ENCODE assay signal across 8 cellular contexts in the genomic region with DNA sequence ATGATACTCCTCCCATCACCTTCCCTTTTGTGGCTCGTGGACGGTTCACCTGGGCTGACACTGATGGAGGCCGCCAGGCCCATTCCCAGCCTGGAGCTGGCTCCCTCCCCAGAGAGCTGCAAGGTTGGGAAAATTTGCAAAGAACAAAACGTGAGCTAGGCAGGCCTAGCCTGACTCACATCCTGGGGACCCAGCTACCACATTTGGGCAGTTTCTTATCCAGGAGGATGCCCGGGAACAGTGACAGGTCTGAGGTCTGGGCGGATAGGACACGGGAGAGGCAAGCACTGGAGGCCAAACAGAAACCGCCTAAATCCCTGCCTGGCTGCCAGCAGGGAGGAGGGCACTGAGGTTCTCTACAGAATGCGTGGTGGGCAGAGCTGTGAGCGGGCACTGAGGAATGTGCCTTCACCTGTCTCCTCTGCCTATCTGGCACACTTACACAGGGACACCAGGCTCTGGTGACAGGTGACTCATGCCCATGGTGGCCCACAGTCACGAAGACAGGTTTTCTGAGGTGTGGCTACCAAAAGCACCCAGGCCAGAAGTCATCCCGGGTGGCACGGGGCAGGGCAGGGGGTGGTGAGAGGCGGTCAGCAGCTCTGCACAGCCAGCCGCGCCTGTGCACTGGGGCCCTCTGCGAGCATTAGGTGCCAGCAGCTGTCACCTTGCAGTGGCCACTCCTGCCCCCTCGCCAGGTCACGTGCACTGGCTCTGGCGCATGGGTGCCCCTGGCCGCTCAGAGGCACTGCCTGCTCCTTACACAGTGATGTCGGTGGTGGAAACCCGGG. TPM values are rescaled to one million over a fixed set of nuclear protein-coding genes. Genes with fewer than 3 reads are reported as not detected.
DNase-seq lines count a peak whose midpoint lies in the region; ATAC-seq and TF ChIP-seq lines count a peak whose summit lies in the region.

No MANE protein-coding gene starts in this region.

- no peaks in the 10 kb centered on the region for H3K36me3 ChIP-seq in PC-3 (ENCODE audit: low read depth, low read length)
- H3K36me3 ChIP-seq in gastrocnemius medialis, result no peaks in the 10 kb centered on the region

- CTCF ChIA-PET in PC-3 (lab: Charles Lee), result interaction anchor here (0.5 to 1.2 kb wide), 3 partner anchors 23 to 395 kb away, joined by 3 to 16 read pairs (median 5); partner anchors contain the start of gene SH3GL1

- TSS peak; percentile 50 for BruUV-seq in PC-3 (replicated peaks; lab: Mats Ljungman, UMichigan)

- intact Hi-C loops in PC-3 (cut with micrococcal nuclease), result no loop called here
- intact Hi-C loops in gastrocnemius medialis (cut with DNase I; ENCODE audit: low total_unique reads), result no loop called here

- H3K4me3 ChIP-seq in PC-3 (ENCODE audit: low read length), result peak overlapping the region; percentile 44; the same call in 1 of the 2 replicates
- no peak overlapping the region for H3K4me3 ChIP-seq in epithelial cell of esophagus (ENCODE audit: low read length)
- H3K4me3 ChIP-seq in gastrocnemius medialis, result no peak overlapping the region

- peaks cover 7% of the 10 kb centered on the region for H3F3A ChIP-seq in PC-3 (ENCODE audit: low read length, unreplicated experiment)

- peak overlapping the region; percentile 85 for H3K4me2 ChIP-seq in PC-3 (ENCODE audit: low read length)

- H3K4me1 ChIP-seq in PC-3 (ENCODE audit: insufficient read depth, low read length) (peaks cover 73% of the 10 kb centered on the region), gastrocnemius medialis (peaks cover 81 to 87% of the 10 kb centered on the region in 2 donors)

- ATAC-seq in PC-3 (peak; percentile 29), gastrocnemius medialis (peak; percentile 19 to 21), GM21526 (IDR thresholded peaks at IDR 0.05; ENCODE audit: low FRiP score, unreplicated experiment) (no peak)
- ATAC-seq in activated CD4-positive, CD25-positive, alpha-beta regulatory T cell treated with anti-CD3 and anti-CD28 coated beads, Interleukin-2, amount 50 U/mL, for 24 hours, result no peak

- POLR2A ChIA-PET in PC-3 (lab: Charles Lee; ENCODE audit: unreplicated experiment), result interaction anchor here (0.6 kb wide), 1 partner anchor 1875 kb away, joined by 6 read pairs; no protein-coding TSS in a partner anchor

- no peaks in the 10 kb centered on the region for H3K9me3 ChIP-seq in PC-3 (ENCODE audit: low read length)
- H3K9me3 ChIP-seq in gastrocnemius medialis, result no peaks in the 10 kb centered on the region

- H3K27ac ChIP-seq in PC-3 (ENCODE audit: low read length), result peak overlapping the region; percentile 99
- peak overlapping the region; percentile 83 to 95 (median 92) for H3K27ac ChIP-seq in gastrocnemius medialis

- H3K9ac ChIP-seq in PC-3 (ENCODE audit: low read length), result peak overlapping the region; percentile 88

- in situ Hi-C loops in gastrocnemius medialis (cut with MboI; ENCODE audit: low sequenced_read_pairs in 4 of 4), result no loop called here
- in situ Hi-C loops in GM13977 (cut with MboI; ENCODE audit: low pct_unique_long_range_greater_than_20kb, low sequenced_read_pairs, unreplicated experiment), result no loop called here

- no peak overlapping the region for H2AFZ ChIP-seq in PC-3 (ENCODE audit: low read length)

- DNase-seq in EL (peak; percentile 44), PC-3 (peak; percentile 84), epithelial cell of esophagus (ENCODE audit: low read depth) (peak; percentile 55), gastrocnemius medialis (peak; percentile 77 to 89), AG20443 (ENCODE audit: low spot score) (no peak), GM13977 (ENCODE audit: low spot score) (no peak)

- TF ChIP-seq POLR2A in gastrocnemius medialis (IDR thresholded peaks at IDR 0.05), result peak; percentile 25 to 31

- TF ChIP-seq CTCF in PC-3 (conservative IDR thresholded peaks at IDR 0.05; ENCODE audit: low read depth, low read length) (no peak), epithelial cell of esophagus (IDR thresholded peaks at IDR 0.05; ENCODE audit: insufficient read depth, low read depth, low read length, missing control alignments) (no peak), gastrocnemius medialis (IDR thresholded peaks at IDR 0.05 in 4 of 5, conservative IDR thresholded peaks at IDR 0.05 in 1 of 5) (peak in 1 of 5 experiments; percentile 14), GM13977 (IDR thresholded peaks at IDR 0.05; ENCODE audit: extremely low read depth, insufficient read depth, missing control alignments) (no peak)

- no peaks in the 10 kb centered on the region for H3K9me2 ChIP-seq in PC-3 (replicated peaks; ENCODE audit: low read length)

- no peaks in the 10 kb centered on the region for H4K20me1 ChIP-seq in PC-3 (ENCODE audit: low read length)

- H3K27me3 ChIP-seq in PC-3 (ENCODE audit: low read length), result no peaks in the 10 kb centered on the region
- no peaks in the 10 kb centered on the region for H3K27me3 ChIP-seq in gastrocnemius medialis

- H3K79me2 ChIP-seq in PC-3 (ENCODE audit: low read length), result peaks cover 53% of the 10 kb centered on the region

RNA-seq across cellular contexts. Expression of gene SH3GL1, which starts 23.2 kb away (rescaled TPM):
- total RNA-seq in PC-3 (2014; rRNA removed), result 59.8 and 71.1 TPM in 2 replicates
- total RNA-seq in gastrocnemius medialis, result 10 to 100 TPM; 11.6 to 19.4 (median 15.8) TPM

RNA-seq across cellular contexts. Expression of gene CHAF1A, which starts 25.3 kb away (rescaled TPM):
- total RNA-seq in PC-3 (2014; rRNA removed) (48.9 and 59.8 TPM in 2 replicates), gastrocnemius medialis (10 to 100 TPM in 2 of 4 donors, 1 to 10 TPM in 2; 7.3 to 15.8 (median 9.7) TPM)

RNA-seq across cellular contexts. Expression of gene MPND, which starts 33.8 kb away (rescaled TPM):
- total RNA-seq in PC-3 (2014; rRNA removed) (5.6 and 10.9 TPM in 2 replicates), gastrocnemius medialis (1 to 10 TPM; 2.7 to 3.1 (median 3.0) TPM)

RNA-seq across cellular contexts. Expression of gene STAP2, which starts 38.6 kb away (rescaled TPM):
- total RNA-seq in PC-3 (2014; rRNA removed) (71.1 and 72.6 TPM in 2 replicates), gastrocnemius medialis (1 to 10 TPM in 2 of 4 donors, under 1 TPM in 1, not detected in 1; 0.94 to 2.1 (median 1.3) TPM)

Comparison
In these comparisons a context has a peak if more than half of its experiments do, and no peak if none do; other contexts are left out.
1. DNase-seq: peak in EL (single experiment), PC-3 (single experiment), epithelial cell of esophagus (single experiment) and gastrocnemius medialis (2 of 2); none in AG20443 (single experiment) and GM13977 (single experiment).
2. ATAC-seq: peak in PC-3 (single experiment) and gastrocnemius medialis (2 of 2); none in activated CD4-positive, CD25-positive, alpha-beta regulatory T cell treated with anti-CD3 and anti-CD28 coated beads, Interleukin-2, amount 50 U/mL, for 24 hours (0 of 2) and GM21526 (single experiment).